8 cellular contexts compared by ENCODE assay signal in genomic region chrX:13669246-13669689, GRCh38. TPM values are rescaled to one million over a fixed set of nuclear protein-coding genes. Genes with fewer than 3 reads are reported as not detected.
DNase-seq lines count a peak whose midpoint lies in the region; ATAC-seq, FAIRE-seq and TF ChIP-seq lines count a peak whose summit lies in the region.

No MANE protein-coding gene starts in this region.

- no peak overlapping the region for H2BK5ac ChIP-seq in H9 (ENCODE audit: insufficient read length, low read length)

- H3K4me3 ChIP-seq in PC-9, result peak overlapping the region; percentile 35; the same call in 1 of the 2 replicates
- peak overlapping the region; percentile 2 for H3K4me3 ChIP-seq in adipocyte (ENCODE audit: low read length)
- H3K4me3 ChIP-seq in kidney (ENCODE audit: low read length in 2 of 2), result no peak overlapping the region

- peak overlapping the region in 1 of 3 experiments; percentile 56; a peak in 1 of 7 replicates for H3K27ac Mint-ChIP-seq in H9

- H3K79me2 ChIP-seq in PC-9 (ENCODE audit: low read depth) (no peaks in the 10 kb centered on the region), H9 (ENCODE audit: insufficient read depth, low read length) (no peaks in the 10 kb centered on the region; the same call in 1 of the 2 replicates)

- peaks cover 0 to 7% (median 0%) of the 10 kb centered on the region in 3 experiments; a peak in 2 of 7 replicates for H3K36me3 Mint-ChIP-seq in H9 (ENCODE audit: insufficient read depth in 1 of 3, low read depth in 3 of 3)

- H3K9ac ChIP-seq in adipocyte (ENCODE audit: low read length), result no peak overlapping the region
- no peak overlapping the region for H3K9ac ChIP-seq in kidney (ENCODE audit: low read length in 2 of 2)
- H3K9ac ChIP-seq in H9 (ENCODE audit: extremely low read depth, insufficient read length, low read length), result no peak overlapping the region

- no peaks in the 10 kb centered on the region for H3K9me2 ChIP-seq in PC-9 (ENCODE audit: insufficient read depth)

- no peaks in the 10 kb centered on the region; the same call in 1 of the 2 replicates for H3K27me3 Mint-ChIP-seq in H9 (ENCODE audit: low read depth)

- no peaks in the 10 kb centered on the region for H3K9me3 ChIP-seq in PC-9 (ENCODE audit: insufficient read depth, low read depth)
- no peaks in the 10 kb centered on the region for H3K9me3 ChIP-seq in adipocyte (ENCODE audit: control insufficient read depth, low read length)
- no peaks in the 10 kb centered on the region for H3K9me3 ChIP-seq in kidney (ENCODE audit: control insufficient read depth in 1 of 2, low read length in 2 of 2)
- no peaks in the 10 kb centered on the region for H3K9me3 ChIP-seq in H9 (ENCODE audit: control insufficient read depth, low read depth, low read length)

- no CpG with 5 or more reads among the region's 8 CpGs for WGBS in H9 (ENCODE audit: extremely low coverage, insufficient read length, low lambda C conversion rate)

- H3K4me3 Mint-ChIP-seq in H9, result no peak overlapping the region

- H4K20me1 ChIP-seq in PC-9 (ENCODE audit: insufficient read depth) (no peaks in the 10 kb centered on the region), H9 (ENCODE audit: control insufficient read depth, insufficient read depth, insufficient read length) (no peaks in the 10 kb centered on the region)

- DNase-seq in AG08396 (ENCODE audit: low spot score) (peak; percentile 73), PC-9 (peak; percentile 74 to 95), adipocyte (ENCODE audit: low read depth) (peak; percentile 88), kidney (peak; percentile 80), H9 (no peak)
- DNase-seq in stimulated activated naive CD4-positive, alpha-beta T cell treated with Interleukin-2 at 50 U/mL for 16 hours (lab: John Stamatoyannopoulos, UW), result peak; percentile 60

- H4K91ac ChIP-seq in H9 (ENCODE audit: insufficient read length, low read depth, low read length), result no peak overlapping the region

- no peak overlapping the region for H2BK15ac ChIP-seq in H9 (ENCODE audit: low read depth, low read length)

- peak overlapping the region; percentile 94 for H3K27ac ChIP-seq in PC-9
- H3K27ac ChIP-seq in kidney (ENCODE audit: low read depth in 2 of 2, low read length in 2 of 2), result peak overlapping the region; percentile 28 to 74
- no peak overlapping the region for H3K27ac ChIP-seq in H9 (ENCODE audit: insufficient read length, low read depth, low read length)

- H3F3A ChIP-seq in PC-9 (ENCODE audit: insufficient read depth, low read depth), result peaks cover 20% of the 10 kb centered on the region; the same call in 1 of the 2 replicates

- H2AFZ ChIP-seq in PC-9 (peak overlapping the region; percentile 67; the same call in 1 of the 2 replicates), H9 (ENCODE audit: low read length) (no peak overlapping the region)

- TF ChIP-seq CTCF in PC-9 (conservative IDR thresholded peaks at IDR 0.05) (no peak), kidney (IDR thresholded peaks at IDR 0.05; ENCODE audit: borderline replicate concordance, extremely low read depth, insufficient read depth) (no peak), H9 (conservative IDR thresholded peaks at IDR 0.05) (no peak)

- CTCF ChIA-PET in PC-9 (lab: Charles Lee), result interaction anchor here (1.2 kb wide), 1 partner anchor 10 kb away, joined by 3 read pairs; no protein-coding TSS in a partner anchor

- no peak overlapping the region for H2AK5ac ChIP-seq in H9 (ENCODE audit: insufficient read length, low read length)

- H3K9me3 Mint-ChIP-seq in H9, result peaks cover 27 to 58% of the 10 kb centered on the region in 2 experiments

- H3K79me1 ChIP-seq in H9 (ENCODE audit: insufficient read depth, low read depth, low read length, poor library complexity, severe bottlenecking), result no peaks in the 10 kb centered on the region

- H3K4ac ChIP-seq in H9 (ENCODE audit: low read depth, low read length), result no peak overlapping the region

- peak overlapping the region; percentile 66 for H3K4me2 ChIP-seq in PC-9
- no peak overlapping the region for H3K4me2 ChIP-seq in H9 (ENCODE audit: insufficient read depth, insufficient read length, low read length)

- H3K36me3 ChIP-seq in PC-9 (ENCODE audit: low read depth), result no peaks in the 10 kb centered on the region
- no peaks in the 10 kb centered on the region for H3K36me3 ChIP-seq in adipocyte (ENCODE audit: control insufficient read depth, insufficient read depth, low read length, severe bottlenecking)
- no peaks in the 10 kb centered on the region for H3K36me3 ChIP-seq in kidney (ENCODE audit: control insufficient read depth in 1 of 2, insufficient read depth in 2 of 2, low read length in 2 of 2)

- peak; percentile 95 for FAIRE-seq in kidney (lab: Jason Lieb, UNC)

- no peak overlapping the region for H2BK12ac ChIP-seq in H9 (ENCODE audit: insufficient read length, low read depth, low read length)

- no peak overlapping the region for H4K8ac ChIP-seq in H9 (replicated peaks; ENCODE audit: insufficient read length, low read depth, low read length)

- H3K27me3 ChIP-seq in PC-9 (ENCODE audit: insufficient read depth, low read depth), result no peaks in the 10 kb centered on the region
- peaks cover 23% of the 10 kb centered on the region for H3K27me3 ChIP-seq in adipocyte (replicated peaks; ENCODE audit: control insufficient read depth, insufficient read depth, low read length)
- H3K27me3 ChIP-seq in H9 (ENCODE audit: insufficient read depth, low read length), result no peaks in the 10 kb centered on the region

- intact Hi-C loops in PC-9 (cut with micrococcal nuclease; ENCODE audit: unreplicated experiment) (loop anchor here (1.0 to 2.0 kb wide), 2 partner anchors 20 to 66 kb away; partner anchors contain the start of genes OFD1, RAB9A and TRAPPC2), kidney (cut with DNase I) (no loop called here)

- POLR2A ChIA-PET in PC-9 (lab: Charles Lee; ENCODE audit: unreplicated experiment), result interaction anchor here (0.6 to 0.8 kb wide), 2 partner anchors 16 to 18 kb away, joined by 3 to 15 read pairs; no protein-coding TSS in a partner anchor

- no TSS peak for BruUV-seq in PC-9 (replicated peaks; lab: Mats Ljungman, UMichigan)

- no peak overlapping the region for H3K56ac ChIP-seq in H9 (ENCODE audit: insufficient read length, low read depth, low read length)

- no peak overlapping the region for H3K14ac ChIP-seq in H9 (ENCODE audit: insufficient read depth, low read length)

- ATAC-seq in GM18870 (IDR thresholded peaks at IDR 0.05; ENCODE audit: unreplicated experiment) (peak; percentile 83), HG03103 (IDR thresholded peaks at IDR 0.05; ENCODE audit: low read depth, unreplicated experiment) (peak; percentile 67)

- no peak overlapping the region for H2BK120ac ChIP-seq in H9 (ENCODE audit: low read depth, low read length, poor library complexity, severe bottlenecking)

- no peak overlapping the region for H3T11ph ChIP-seq in H9 (ENCODE audit: low read length)

- no peaks in the 10 kb centered on the region for H3K23me2 ChIP-seq in H9 (ENCODE audit: insufficient read length, low read depth, low read length, poor library complexity, severe bottlenecking)

- no peak overlapping the region for H2BK20ac ChIP-seq in H9 (ENCODE audit: low read depth, low read length, poor library complexity, severe bottlenecking)

- 0 out of 4 replicates have a peak, but pooled peaks cover 0 to 4% of the 10 kb centered on the region in 2 experiments for H3K4me1 Mint-ChIP-seq in H9

- no peak overlapping the region for H3K23ac ChIP-seq in H9 (ENCODE audit: insufficient read length, low read depth, low read length)

- no peak overlapping the region for H3K18ac ChIP-seq in H9 (ENCODE audit: insufficient read length, low read depth, low read length)

- no peak overlapping the region for H4K5ac ChIP-seq in H9 (ENCODE audit: insufficient read length, low read depth, low read length)

- peaks cover 35% of the 10 kb centered on the region for H3K4me1 ChIP-seq in PC-9 (replicated peaks; ENCODE audit: insufficient read depth)
- peaks cover 23% of the 10 kb centered on the region for H3K4me1 ChIP-seq in adipocyte (ENCODE audit: control insufficient read depth, insufficient read depth, low read length)
- no peaks in the 10 kb centered on the region for H3K4me1 ChIP-seq in kidney (ENCODE audit: control insufficient read depth in 1 of 2, insufficient read depth in 1 of 2, low read depth in 1 of 2, low read length in 2 of 2)
- H3K4me1 ChIP-seq in H9 (ENCODE audit: insufficient read depth, low read length), result no peaks in the 10 kb centered on the region

RNA-seq across cellular contexts. Expression of gene TCEANC, which starts 16.3 kb away (rescaled TPM):
- total RNA-seq in PC-9 (2021) (0.96 and 1.2 TPM in 2 replicates), kidney (5.3 TPM), H9 (2021) (2.7 and 3.1 TPM in 2 replicates)
- 2.6 TPM for polyA plus RNA-seq in kidney (ENCODE audit: insufficient read depth, low read depth, low replicate concordance)

RNA-seq across cellular contexts. Expression of gene RAB9A, which starts 19.7 kb away (rescaled TPM):
- total RNA-seq in PC-9 (2021) (26.7 and 30.7 TPM in 2 replicates), kidney (33.7 TPM), H9 (2021) (20.9 and 21.3 TPM in 2 replicates)
- polyA plus RNA-seq in kidney (ENCODE audit: insufficient read depth, low read depth, low replicate concordance), result 31.1 TPM

Comparison
In these comparisons a context has a peak if more than half of its experiments do, and no peak if none do; other contexts are left out.
1. H3K4me3 ChIP-seq: peak in PC-9 (single experiment) and adipocyte (single experiment); none in kidney (0 of 2).